ENCODE assay signal across 7 cellular contexts in the genomic region with DNA sequence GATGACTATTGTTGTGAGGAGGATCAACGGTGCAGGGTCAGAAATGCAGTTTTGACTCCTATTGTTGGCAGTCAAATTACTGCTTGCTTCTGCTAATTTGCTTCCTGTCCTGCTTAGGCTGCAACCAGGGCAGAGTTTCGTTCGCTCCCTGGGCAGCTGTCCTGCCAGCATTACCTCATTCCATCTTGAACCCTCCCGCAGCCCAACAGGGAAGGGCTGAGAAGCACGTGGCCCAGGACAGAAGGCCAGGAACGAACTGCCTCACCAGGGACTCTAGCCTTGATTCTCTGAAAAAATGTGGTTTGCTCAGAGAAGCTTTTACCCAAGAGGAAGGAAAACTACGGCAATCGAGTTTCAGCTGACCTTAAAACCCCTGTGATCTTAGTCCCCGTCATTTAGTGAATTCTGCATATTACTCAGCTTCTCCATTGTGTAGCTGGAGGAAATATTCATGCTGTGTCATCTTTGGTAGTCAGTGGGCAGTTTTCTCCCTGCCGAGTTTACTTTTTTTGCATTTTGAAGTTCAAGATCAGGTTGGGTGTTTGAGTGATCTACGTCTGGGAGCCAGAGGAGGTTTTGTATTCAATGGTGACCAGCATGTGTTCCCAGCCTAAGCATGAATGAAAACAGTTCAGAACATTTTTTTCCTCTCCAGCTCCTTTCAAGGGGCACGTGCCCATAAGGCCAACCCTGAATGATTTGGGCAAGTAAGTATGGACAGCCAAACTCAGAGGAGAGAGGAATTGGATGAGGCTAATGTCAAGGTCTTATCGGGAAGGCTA. TPM values are rescaled to one million over a fixed set of nuclear protein-coding genes. Genes with fewer than 3 reads are reported as not detected.
DNase-seq lines count a peak whose midpoint lies in the region; ATAC-seq and TF ChIP-seq lines count a peak whose summit lies in the region.

No MANE protein-coding gene starts in this region.

- TF ChIP-seq EP300 in transverse colon (IDR thresholded peaks at IDR 0.05; ENCODE audit: low read depth): no peak

- POLR2A ChIA-PET in PC-9 (lab: Charles Lee; ENCODE audit: unreplicated experiment): no interaction called here

- no peaks in the 10 kb centered on the region for H3K27me3 ChIP-seq in PC-9 (ENCODE audit: insufficient read depth, low read depth)
- no peaks in the 10 kb centered on the region for H3K27me3 ChIP-seq in transverse colon

- H3K9me3 ChIP-seq in PC-9 (ENCODE audit: insufficient read depth, low read depth): no peaks in the 10 kb centered on the region
- no peaks in the 10 kb centered on the region for H3K9me3 ChIP-seq in transverse colon

- 62 to 100% methylated on average over 1 to 13 of the region's 13 CpGs for WGBS in transverse colon (ENCODE audit: low coverage in 1 of 2), 2 donors

- in situ Hi-C loops in transverse colon (cut with MboI; ENCODE audit: low pct_ligation_motif_present in 1 of 4, low pct_unique_long_range_greater_than_20kb in 1 of 4, low sequenced_read_pairs in 3 of 4): no loop called here

- CTCF ChIA-PET in PC-9 (lab: Charles Lee): no interaction called here

- no peak overlapping the region for H2AFZ ChIP-seq in PC-9

- intact Hi-C loops in PC-9 (cut with micrococcal nuclease; ENCODE audit: unreplicated experiment) (no loop called here), transverse colon (cut with DNase I; ENCODE audit: low total_unique reads) (no loop called here)

- ATAC-seq in GM18868 (IDR thresholded peaks at IDR 0.05; ENCODE audit: unreplicated experiment) (peak; percentile 89), HG02852 (IDR thresholded peaks at IDR 0.05; ENCODE audit: unreplicated experiment) (peak; percentile 92)

- H3F3A ChIP-seq in PC-9 (ENCODE audit: insufficient read depth, low read depth): no peaks in the 10 kb centered on the region

- DNase-seq in PC-9: peak in 1 of 2 experiments; percentile 10
- peak; percentile 81 for DNase-seq in choroid plexus epithelial cell (ENCODE audit: low read depth)
- peak; percentile 93 for DNase-seq in medulla oblongata (ENCODE audit: extremely low spot score)
- DNase-seq in transverse colon: peak; percentile 43
- DNase-seq in NCI-H1105 treated with DMSO at 0.1 percent for 48 hours (lab: John Stamatoyannopoulos, UW): no peak

- H3K4me1 ChIP-seq in PC-9 (replicated peaks; ENCODE audit: insufficient read depth): 0 out of 2 replicates have a peak, but pooled peaks cover 2% of the 10 kb centered on the region
- no peaks in the 10 kb centered on the region for H3K4me1 ChIP-seq in transverse colon

- H3K27ac ChIP-seq in PC-9 (no peak overlapping the region), transverse colon (peak overlapping the region; percentile 46 to 53 (median 50))

- no peaks in the 10 kb centered on the region for H3K9me2 ChIP-seq in PC-9 (ENCODE audit: insufficient read depth)

- H3K36me3 ChIP-seq in PC-9 (ENCODE audit: low read depth): no peaks in the 10 kb centered on the region
- H3K36me3 ChIP-seq in transverse colon: no peaks in the 10 kb centered on the region

- TF ChIP-seq POLR2A in transverse colon (IDR thresholded peaks at IDR 0.05): no peak

- no peak overlapping the region for H3K4me2 ChIP-seq in PC-9

- BruUV-seq in PC-9 (replicated peaks; lab: Mats Ljungman, UMichigan): TSS peak; percentile 45

- no peaks in the 10 kb centered on the region for H4K20me1 ChIP-seq in PC-9 (ENCODE audit: insufficient read depth)

- H3K4me3 ChIP-seq in PC-9: no peak overlapping the region
- H3K4me3 ChIP-seq in choroid plexus epithelial cell (ENCODE audit: low read depth, low read length): no peak overlapping the region
- no peak overlapping the region for H3K4me3 ChIP-seq in transverse colon

- TF ChIP-seq CTCF in PC-9 (conservative IDR thresholded peaks at IDR 0.05): no peak
- no peak for TF ChIP-seq CTCF in choroid plexus epithelial cell (conservative IDR thresholded peaks at IDR 0.05; ENCODE audit: low read depth, low read length)
- TF ChIP-seq CTCF in transverse colon (IDR thresholded peaks at IDR 0.05): no peak

- H3K79me2 ChIP-seq in PC-9 (ENCODE audit: low read depth): no peaks in the 10 kb centered on the region

RNA-seq across cellular contexts. Expression of a gene that starts 23.0 kb away (rescaled TPM):
- total RNA-seq in PC-9 (2021): 14.9 and 18.2 TPM in 2 replicates
- total RNA-seq in transverse colon: 10 to 100 TPM; 20.8 to 57.2 (median 28.2) TPM

RNA-seq across cellular contexts. Expression of a gene that starts 34.1 kb away (rescaled TPM):
- total RNA-seq in PC-9 (2021) (21.9 and 22.8 TPM in 2 replicates), transverse colon (10 to 100 TPM; 15.8 to 39.3 (median 19.2) TPM)
